In genomic region chr18:73842795-73843394, GRCh38 we compare ENCODE assay signal across 8 cellular contexts.
A peak's percentile ranks its signal among the peaks of the same experiment; 100 is the strongest.
DNase-seq lines count a peak whose midpoint lies in the region; ATAC-seq and TF ChIP-seq lines count a peak whose summit lies in the region.

No MANE protein-coding gene starts in this region.

- CTCF ChIA-PET in activated CD4-positive, alpha-beta T cell treated with anti-CD3 and anti-CD28 coated beads for 36 hours (lab: Charles Lee): interaction anchor here (0.6 to 2.5 kb wide), 15 partner anchors 9 to 1805 kb away, joined by 3 to 16 read pairs (median 3); no protein-coding TSS in a partner anchor

- ATAC-seq in activated CD4-positive, alpha-beta T cell treated with anti-CD3 and anti-CD28 coated beads for 36 hours: peak; percentile 57

- H3K36me3 Mint-ChIP-seq in activated CD4-positive, alpha-beta T cell treated with anti-CD3 and anti-CD28 coated beads for 36 hours (ENCODE audit: low read depth): no peaks in the 10 kb centered on the region
- H3K36me3 Mint-ChIP-seq in mesothelial cell of epicardium: no peaks in the 10 kb centered on the region
- no peaks in the 10 kb centered on the region for H3K36me3 Mint-ChIP-seq in stimulated activated naive CD8-positive, alpha-beta T cell treated with anti-CD3 and anti-CD28 coated beads, Interleukin-15, Interleukin-2, amounts not matched to agents 100 ng/mL and 50 ng/mL, for 24 hours (ENCODE audit: low read depth)

- H3K9me3 Mint-ChIP-seq in activated CD4-positive, alpha-beta T cell treated with anti-CD3 and anti-CD28 coated beads for 36 hours (ENCODE audit: low read depth): no peaks in the 10 kb centered on the region
- no peaks in the 10 kb centered on the region for H3K9me3 Mint-ChIP-seq in mesothelial cell of epicardium
- no peaks in the 10 kb centered on the region for H3K9me3 Mint-ChIP-seq in stimulated activated naive CD8-positive, alpha-beta T cell treated with anti-CD3 and anti-CD28 coated beads, Interleukin-15, Interleukin-2, amounts not matched to agents 100 ng/mL and 50 ng/mL, for 24 hours

- no peak overlapping the region for H3K4me3 ChIP-seq in HFF-Myc (replicated peaks; ENCODE audit: low read depth, low read length)

- intact Hi-C loops in activated CD4-positive, alpha-beta T cell treated with anti-CD3 and anti-CD28 coated beads for 36 hours (cut with DNase I, micrococcal nuclease): loop anchor here (1.0 to 5.0 kb wide), 4 partner anchors 1080 to 1191 kb away; no protein-coding TSS in a partner anchor

- peak; percentile 97 for TF ChIP-seq CTCF in HFF-Myc (IDR thresholded peaks at IDR 0.05; ENCODE audit: low read depth, low read length, missing control alignments)
- peak; percentile 96 for TF ChIP-seq CTCF in mesothelial cell of epicardium (IDR thresholded peaks at IDR 0.05; ENCODE audit: unreplicated experiment)

- POLR2A ChIA-PET in activated CD4-positive, alpha-beta T cell treated with anti-CD3 and anti-CD28 coated beads for 36 hours (lab: Charles Lee): no interaction called here

- H3K4me3 Mint-ChIP-seq in activated CD4-positive, alpha-beta T cell treated with anti-CD3 and anti-CD28 coated beads for 36 hours: peak overlapping the region; percentile 34
- peak overlapping the region; percentile 8 for H3K4me3 Mint-ChIP-seq in mesothelial cell of epicardium
- H3K4me3 Mint-ChIP-seq in stimulated activated naive CD8-positive, alpha-beta T cell treated with anti-CD3 and anti-CD28 coated beads, Interleukin-15, Interleukin-2, amounts not matched to agents 100 ng/mL and 50 ng/mL, for 24 hours: peak overlapping the region; percentile 53

- peak; percentile 74 for DNase-seq in activated effector memory CD4-positive, alpha-beta T cell treated with anti-CD3 and anti-CD28 coated beads, Interleukin-2, amount 50 U/mL, for 16 hours
- no peak for DNase-seq in activated effector memory CD4-positive, alpha-beta T cell treated with Interleukin-2 at 50 U/mL for 16 hours
- DNase-seq in HFF-Myc (ENCODE audit: extremely low read depth, low read depth) (peak; percentile 15), NCI-H1092 (lab: John Stamatoyannopoulos, UW) (peak; percentile 44), mesothelial cell of epicardium (ENCODE audit: low spot score in 2 of 2, unreplicated experiment in 2 of 2) (peak in 1 of 2 experiments; percentile 69)
- peak; percentile 69 for DNase-seq in activated CD4-positive, alpha-beta T cell treated with anti-CD3 and anti-CD28 coated beads for 36 hours
- DNase-seq in effector CD4-positive, alpha-beta T cell: peak; percentile 6

- no peak overlapping the region for H3K27ac Mint-ChIP-seq in activated CD4-positive, alpha-beta T cell treated with anti-CD3 and anti-CD28 coated beads for 36 hours
- no peak overlapping the region for H3K27ac Mint-ChIP-seq in mesothelial cell of epicardium
- no peak overlapping the region for H3K27ac Mint-ChIP-seq in stimulated activated naive CD8-positive, alpha-beta T cell treated with anti-CD3 and anti-CD28 coated beads, Interleukin-15, Interleukin-2, amounts not matched to agents 100 ng/mL and 50 ng/mL, for 24 hours

- H3K4me1 Mint-ChIP-seq in activated CD4-positive, alpha-beta T cell treated with anti-CD3 and anti-CD28 coated beads for 36 hours: peaks cover 5% of the 10 kb centered on the region
- H3K4me1 Mint-ChIP-seq in mesothelial cell of epicardium: peaks cover 15% of the 10 kb centered on the region
- peaks cover 4% of the 10 kb centered on the region for H3K4me1 Mint-ChIP-seq in stimulated activated naive CD8-positive, alpha-beta T cell treated with anti-CD3 and anti-CD28 coated beads, Interleukin-15, Interleukin-2, amounts not matched to agents 100 ng/mL and 50 ng/mL, for 24 hours (ENCODE audit: low read depth)

- peaks cover 3% of the 10 kb centered on the region for H3K27me3 Mint-ChIP-seq in activated CD4-positive, alpha-beta T cell treated with anti-CD3 and anti-CD28 coated beads for 36 hours
- peaks cover 39% of the 10 kb centered on the region for H3K27me3 Mint-ChIP-seq in mesothelial cell of epicardium (ENCODE audit: low read depth)
- no peaks in the 10 kb centered on the region for H3K27me3 Mint-ChIP-seq in stimulated activated naive CD8-positive, alpha-beta T cell treated with anti-CD3 and anti-CD28 coated beads, Interleukin-15, Interleukin-2, amounts not matched to agents 100 ng/mL and 50 ng/mL, for 24 hours
